Comparison of ENCODE assay signal across 1 cellular context in genomic region chr5:56816546-56817081, GRCh38.
TF ChIP-seq lines count a peak whose summit lies in the region.

No MANE protein-coding gene starts in this region.

TF ChIP-seq in K562, 482 proteins besides CTCF, POLR2A, EP300 and RAD21 (continued from another document):
- TF ChIP-seq ETS1 (conservative IDR thresholded peaks at IDR 0.05; ENCODE audit: control insufficient read depth, low read depth, low read length) (peak; percentile 40; the same call in 1 of the 2 replicates), YY1 (IDR thresholded peaks at IDR 0.05; ENCODE audit: borderline replicate concordance in 1 of 3, control insufficient read depth in 1 of 3, extremely low read depth in 1 of 3, insufficient read depth in 3 of 3, insufficient read length in 1 of 3, insufficient replicate concordance in 2 of 3, low read depth in 1 of 3, low read length in 2 of 3) (peak in 1 of 3 experiments; percentile 59), MNT (conservative IDR thresholded peaks at IDR 0.05) (peak in 1 of 2 experiments; percentile 58; a peak in 3 of 4 replicates), GABPA (tag; conservative IDR thresholded peaks at IDR 0.05; ENCODE audit: low read depth) (peak; percentile 67), ETV5 (CRISPR knock-in tag; IDR thresholded peaks at IDR 0.05; ENCODE audit: low read depth) (peak; percentile 88), HOXB6 (CRISPR knock-in tag; IDR thresholded peaks at IDR 0.05; ENCODE audit: borderline replicate concordance) (no peak), FOXM1 (IDR thresholded peaks at IDR 0.05; ENCODE audit: low read depth) (peak; percentile 30; the same call in 1 of the 2 replicates), FOXM1 (CRISPR knock-in tag; IDR thresholded peaks at IDR 0.05; ENCODE audit: low read depth) (no peak), RBM34 (IDR thresholded peaks at IDR 0.05; ENCODE audit: borderline replicate concordance, insufficient read depth, low read length) (no peak), HNRNPLL (IDR thresholded peaks at IDR 0.05; ENCODE audit: low read depth, low read length, poor library complexity, severe bottlenecking) (peak; percentile 87), SP2 (IDR thresholded peaks at IDR 0.05; ENCODE audit: extremely low read depth, low read depth, low read length, poor library complexity, severe bottlenecking) (no peak), FIP1L1 (IDR thresholded peaks at IDR 0.05; ENCODE audit: low read depth, low read length, poor library complexity, severe bottlenecking) (peak; percentile 18), PKNOX1 (IDR thresholded peaks at IDR 0.05) (peak; percentile 56; the same call in 1 of the 2 replicates), TEAD4 (IDR thresholded peaks at IDR 0.05; ENCODE audit: low read length) (0 out of 2 replicates have a peak, but pooled peaks have one; percentile 8), TEAD4 (CRISPR knock-in tag; IDR thresholded peaks at IDR 0.05; ENCODE audit: borderline replicate concordance) (no peak), ZBTB40 (IDR thresholded peaks at IDR 0.05) (0 out of 2 replicates have a peak, but pooled peaks have one; percentile 34), ZBTB40 (CRISPR knock-in tag; IDR thresholded peaks at IDR 0.05) (no peak), RBFOX2 (IDR thresholded peaks at IDR 0.05; ENCODE audit: low read depth, low read length) (peak; percentile 40), SIN3A (IDR thresholded peaks at IDR 0.05; ENCODE audit: borderline replicate concordance in 2 of 2, control insufficient read depth in 1 of 2, low read depth in 2 of 2, low read length in 2 of 2) (peak; percentile 27 to 64; a peak in 2 of 4 replicates), TCF7 (IDR thresholded peaks at IDR 0.05; ENCODE audit: borderline replicate concordance) (0 out of 2 replicates have a peak, but pooled peaks have one; percentile 39), LEF1 (IDR thresholded peaks at IDR 0.05) (peak; percentile 71; the same call in 1 of the 2 replicates)
TF ChIP-seq in K562: peak in this region for 51.
